ENCODE assay signal across 8 cellular contexts in genomic region chr15:40367673-40368611, GRCh38. TPM values are rescaled to one million over a fixed set of nuclear protein-coding genes. Genes with fewer than 3 reads are reported as not detected.
DNase-seq lines count a peak whose midpoint lies in the region; ATAC-seq, FAIRE-seq and TF ChIP-seq lines count a peak whose summit lies in the region.

No MANE protein-coding gene starts in this region.

- no peaks in the 10 kb centered on the region for H3K9me3 Mint-ChIP-seq in activated T-helper 17 cell treated with anti-CD3 and anti-CD28 coated beads, Interleukin-2, amount 50 U/mL, for 72 hours
- no peaks in the 10 kb centered on the region for H3K9me3 Mint-ChIP-seq in neural crest cell
- H3K9me3 Mint-ChIP-seq in stimulated activated naive CD8-positive, alpha-beta T cell treated with anti-CD3 and anti-CD28 coated beads, Interleukin-15, Interleukin-2, amounts not matched to agents 100 ng/mL and 50 ng/mL, for 24 hours, result no peaks in the 10 kb centered on the region

- no peak for DNase-seq in BJ (ENCODE audit: low read depth)
- DNase-seq in RCC 7860 (ENCODE audit: low spot score), result peak; percentile 75
- DNase-seq in fibroblast of the conjunctiva (ENCODE audit: low read depth), result peak; percentile 83
- DNase-seq in neural crest cell (ENCODE audit: low read depth, low spot score), result peak; percentile 80

- H3K27ac Mint-ChIP-seq in activated T-helper 17 cell treated with anti-CD3 and anti-CD28 coated beads, Interleukin-2, amount 50 U/mL, for 72 hours, result peak overlapping the region; percentile 93
- H3K27ac Mint-ChIP-seq in neural crest cell (ENCODE audit: unreplicated experiment), result no peak overlapping the region
- peak overlapping the region; percentile 59 for H3K27ac Mint-ChIP-seq in stimulated activated naive CD8-positive, alpha-beta T cell treated with anti-CD3 and anti-CD28 coated beads, Interleukin-15, Interleukin-2, amounts not matched to agents 100 ng/mL and 50 ng/mL, for 24 hours

- peak; percentile 80 for ATAC-seq in GM19395 (IDR thresholded peaks at IDR 0.05; ENCODE audit: unreplicated experiment)
- peak; percentile 78 for ATAC-seq in HG03565 (IDR thresholded peaks at IDR 0.05; ENCODE audit: unreplicated experiment)
- peak; percentile 94 for ATAC-seq in activated T-helper 17 cell treated with anti-CD3 and anti-CD28 coated beads, Interleukin-2, amount 50 U/mL, for 72 hours (replicated peaks)

- no peaks in the 10 kb centered on the region for H3K27me3 Mint-ChIP-seq in activated T-helper 17 cell treated with anti-CD3 and anti-CD28 coated beads, Interleukin-2, amount 50 U/mL, for 72 hours
- peaks cover 27% of the 10 kb centered on the region for H3K27me3 Mint-ChIP-seq in neural crest cell (ENCODE audit: low read depth)
- no peaks in the 10 kb centered on the region for H3K27me3 Mint-ChIP-seq in stimulated activated naive CD8-positive, alpha-beta T cell treated with anti-CD3 and anti-CD28 coated beads, Interleukin-15, Interleukin-2, amounts not matched to agents 100 ng/mL and 50 ng/mL, for 24 hours

- POLR2A ChIA-PET in BJ (lab: Charles Lee), result interaction anchor here (0.6 to 0.8 kb wide), 2 partner anchors 14 to 101 kb away, joined by 3 to 4 read pairs; partner anchors contain the start of gene KNSTRN

- no peak for FAIRE-seq in RCC 7860 (lab: Jason Lieb, UNC)

- CTCF ChIA-PET in BJ (lab: Yijun Ruan, JAX), result interaction anchor here (0.7 to 6.3 kb wide), 26 partner anchors 9 to 137 kb away, joined by 3 to 57 read pairs (median 3); partner anchors contain the start of genes BAHD1, CCDC9B, DISP2 and KNSTRN

- no peaks in the 10 kb centered on the region for H3K27me3 ChIP-seq in BJ (ENCODE audit: control insufficient read depth, insufficient read depth, low read length)

- TF ChIP-seq CTCF in BJ (IDR thresholded peaks at IDR 0.05; ENCODE audit: insufficient read depth, low read depth, low read length) (peak; percentile 59), neural crest cell (conservative IDR thresholded peaks at IDR 0.05) (peak; percentile 85)

- H3K36me3 ChIP-seq in BJ (ENCODE audit: control insufficient read depth, insufficient read depth, low read length), result no peaks in the 10 kb centered on the region

- H3K4me3 Mint-ChIP-seq in activated T-helper 17 cell treated with anti-CD3 and anti-CD28 coated beads, Interleukin-2, amount 50 U/mL, for 72 hours, result peak overlapping the region; percentile 94
- H3K4me3 Mint-ChIP-seq in neural crest cell, result no peak overlapping the region
- peak overlapping the region; percentile 85 for H3K4me3 Mint-ChIP-seq in stimulated activated naive CD8-positive, alpha-beta T cell treated with anti-CD3 and anti-CD28 coated beads, Interleukin-15, Interleukin-2, amounts not matched to agents 100 ng/mL and 50 ng/mL, for 24 hours

- peak overlapping the region; percentile 25 for H3K4me3 ChIP-seq in BJ (ENCODE audit: low read depth, low read length)

- H3K36me3 Mint-ChIP-seq in activated T-helper 17 cell treated with anti-CD3 and anti-CD28 coated beads, Interleukin-2, amount 50 U/mL, for 72 hours (ENCODE audit: low read depth), result no peaks in the 10 kb centered on the region
- H3K36me3 Mint-ChIP-seq in neural crest cell (ENCODE audit: low read depth), result no peaks in the 10 kb centered on the region
- no peaks in the 10 kb centered on the region for H3K36me3 Mint-ChIP-seq in stimulated activated naive CD8-positive, alpha-beta T cell treated with anti-CD3 and anti-CD28 coated beads, Interleukin-15, Interleukin-2, amounts not matched to agents 100 ng/mL and 50 ng/mL, for 24 hours (ENCODE audit: low read depth)

- peaks cover 10% of the 10 kb centered on the region for H3K4me1 Mint-ChIP-seq in activated T-helper 17 cell treated with anti-CD3 and anti-CD28 coated beads, Interleukin-2, amount 50 U/mL, for 72 hours
- peaks cover 4% of the 10 kb centered on the region for H3K4me1 Mint-ChIP-seq in neural crest cell
- peaks cover 23% of the 10 kb centered on the region for H3K4me1 Mint-ChIP-seq in stimulated activated naive CD8-positive, alpha-beta T cell treated with anti-CD3 and anti-CD28 coated beads, Interleukin-15, Interleukin-2, amounts not matched to agents 100 ng/mL and 50 ng/mL, for 24 hours (ENCODE audit: low read depth)

RNA-seq across cellular contexts. Expression of gene DISP2, which starts 9.9 kb away (rescaled TPM):
- polyA plus RNA-seq in BJ (2011; rRNA removed), result 0.16 and 0.23 TPM in 2 replicates
- polyA minus RNA-seq in BJ (2011; rRNA and poly(A)+ RNA removed), result 0.09 and 0.10 TPM in 2 replicates
- total RNA-seq in activated T-helper 17 cell treated with anti-CD3 and anti-CD28 coated beads, Interleukin-2, amount 50 U/mL, for 72 hours, result 1 to 10 TPM in 1 of 2 donors, under 1 TPM in 1; 0.11 to 1.6 TPM
- total RNA-seq in neural crest cell, result 2.0 and 3.1 TPM in 2 replicates

RNA-seq across cellular contexts. Expression of gene KNSTRN, which starts 14.6 kb away (rescaled TPM):
- 26.4 and 32.5 TPM in 2 replicates for polyA plus RNA-seq in BJ (2011; rRNA removed)
- 23.9 and 28.2 TPM in 2 replicates for polyA minus RNA-seq in BJ (2011; rRNA and poly(A)+ RNA removed)
- total RNA-seq in activated T-helper 17 cell treated with anti-CD3 and anti-CD28 coated beads, Interleukin-2, amount 50 U/mL, for 72 hours, result 10 to 100 TPM; 48.5 to 65.9 TPM
- total RNA-seq in neural crest cell, result 73.7 and 74.7 TPM in 2 replicates

RNA-seq across cellular contexts. Expression of gene PHGR1, which starts 17.1 kb away (rescaled TPM):
- polyA plus RNA-seq in BJ (2011; rRNA removed), result not detected in 2 replicates
- not detected in 2 replicates for polyA minus RNA-seq in BJ (2011; rRNA and poly(A)+ RNA removed)
- total RNA-seq in activated T-helper 17 cell treated with anti-CD3 and anti-CD28 coated beads, Interleukin-2, amount 50 U/mL, for 72 hours, result not detected
- total RNA-seq in neural crest cell, result not detected in 2 replicates

RNA-seq across cellular contexts. Expression of gene CCDC9B, which starts 27.2 kb away (rescaled TPM):
- polyA plus RNA-seq in BJ (2011; rRNA removed), result 5.0 and 6.0 TPM in 2 replicates
- 27.5 and 27.8 TPM in 2 replicates for polyA minus RNA-seq in BJ (2011; rRNA and poly(A)+ RNA removed)
- 1 to 10 TPM in 1 of 2 donors, under 1 TPM in 1; 0.78 to 2.7 TPM for total RNA-seq in activated T-helper 17 cell treated with anti-CD3 and anti-CD28 coated beads, Interleukin-2, amount 50 U/mL, for 72 hours
- 0.33 TPM in 1 of 2 replicates, not detected in the other for total RNA-seq in neural crest cell

RNA-seq across cellular contexts. Expression of gene IVD, which starts 37.7 kb away (rescaled TPM):
- polyA plus RNA-seq in BJ (2011; rRNA removed), result 48.6 and 63.9 TPM in 2 replicates
- 36.4 and 62.5 TPM in 2 replicates for polyA minus RNA-seq in BJ (2011; rRNA and poly(A)+ RNA removed)
- total RNA-seq in activated T-helper 17 cell treated with anti-CD3 and anti-CD28 coated beads, Interleukin-2, amount 50 U/mL, for 72 hours, result 10 to 100 TPM; 48.8 to 57.9 TPM
- 75.2 and 81.4 TPM in 2 replicates for total RNA-seq in neural crest cell
